11 cellular contexts compared by ENCODE assay signal in genomic region chr19:35458821-35459391, GRCh38. TPM values are rescaled to one million over a fixed set of nuclear protein-coding genes. Genes with fewer than 3 reads are reported as not detected.
DNase-seq lines count a peak whose midpoint lies in the region; ATAC-seq, FAIRE-seq and TF ChIP-seq lines count a peak whose summit lies in the region.
"Had no signal": no experiment of that assay in that cellular context is flagged by ENCODE, and none has a peak within 500 bp of the region (broad histone marks: within the 10 kb centered on the region; RNA-seq: fewer than 3 reads in every experiment).

No MANE protein-coding gene starts in this region.

- no peak for TF ChIP-seq CTCF in 22Rv1 (IDR thresholded peaks at IDR 0.05)
- TF ChIP-seq CTCF in Loucy (conservative IDR thresholded peaks at IDR 0.05; ENCODE audit: low read length) = no peak
- no peak for TF ChIP-seq CTCF in endothelial cell of umbilical vein (IDR thresholded peaks at IDR 0.05; ENCODE audit: extremely low read depth in 1 of 2, insufficient read depth in 1 of 2, low read depth in 1 of 2, low read length in 2 of 2)
- no peak for TF ChIP-seq CTCF in suprapubic skin (IDR thresholded peaks at IDR 0.05)

- dilution Hi-C loops in endothelial cell of umbilical vein (cut with MboI; ENCODE audit: extremely low pct_ligation_motif_present, low sequenced_read_pairs) = no loop called here

- no peaks in the 10 kb centered on the region for H3K9me2 ChIP-seq in Loucy (replicated peaks; ENCODE audit: low read depth, low read length)

- no TSS peak for BruUV-seq in endothelial cell of umbilical vein (replicated peaks; lab: Mats Ljungman, UMichigan)

- peak overlapping the region; percentile 12 for H3K9ac ChIP-seq in Loucy (ENCODE audit: low read depth, low read length, poor library complexity, severe bottlenecking)
- H3K9ac ChIP-seq in endothelial cell of umbilical vein (replicated peaks; ENCODE audit: extremely low read depth, insufficient read depth, low read length) = no peak overlapping the region

- no peak for TF ChIP-seq POLR2A in endothelial cell of umbilical vein (IDR thresholded peaks at IDR 0.05; ENCODE audit: low read depth, low read length)
- no peak for TF ChIP-seq POLR2A in suprapubic skin (IDR thresholded peaks at IDR 0.05)

- H2AFZ ChIP-seq in Loucy (ENCODE audit: low read length) = no peak overlapping the region
- H2AFZ ChIP-seq in endothelial cell of umbilical vein (ENCODE audit: low read depth, low read length) = no peak overlapping the region

- peaks cover 15% of the 10 kb centered on the region for H3F3A ChIP-seq in Loucy (ENCODE audit: low read depth)

- no peak overlapping the region for H3K4me3 ChIP-seq in Loucy (ENCODE audit: low read length, poor library complexity, severe bottlenecking)
- H3K4me3 ChIP-seq in endothelial cell of umbilical vein (replicated peaks in 1 of 3; ENCODE audit: insufficient read depth in 1 of 3, low read depth in 1 of 3, low read length in 3 of 3) = no peak overlapping the region
- no peak overlapping the region for H3K4me3 ChIP-seq in suprapubic skin
- H3K4me3 ChIP-seq: esophagus muscularis mucosa, MG63 had no signal

- TF ChIP-seq EP300 in suprapubic skin (IDR thresholded peaks at IDR 0.05) = no peak

- H4K20me1 ChIP-seq in Loucy (ENCODE audit: insufficient read depth, low read length, poor library complexity, severe bottlenecking) (no peaks in the 10 kb centered on the region), endothelial cell of umbilical vein (replicated peaks; ENCODE audit: control insufficient read depth, extremely low read depth, insufficient read depth, low read length) (no peaks in the 10 kb centered on the region)

- intact Hi-C loops in endothelial cell of umbilical vein (cut with micrococcal nuclease) = no loop called here

- H3K27ac ChIP-seq in 22Rv1 (peak overlapping the region; percentile 63), endothelial cell of umbilical vein (ENCODE audit: insufficient read depth, low read depth, low read length) (no peak overlapping the region), suprapubic skin (no peak overlapping the region)

- FAIRE-seq in endothelial cell of umbilical vein (lab: Jason Lieb, UNC) = no peak

- CTCF ChIA-PET in endothelial cell of umbilical vein (lab: Charles Lee) = no interaction called here

- H3K27me3 ChIP-seq in Loucy (ENCODE audit: insufficient read depth, low read length, poor library complexity, severe bottlenecking) = no peaks in the 10 kb centered on the region
- no peaks in the 10 kb centered on the region for H3K27me3 ChIP-seq in endothelial cell of umbilical vein (ENCODE audit: control insufficient read depth in 2 of 2, insufficient read depth in 2 of 2, low read length in 2 of 2)
- no peaks in the 10 kb centered on the region for H3K27me3 ChIP-seq in suprapubic skin
- H3K27me3 ChIP-seq: esophagus muscularis mucosa had no signal

- H3K4me2 ChIP-seq in Loucy (ENCODE audit: low read depth, low read length, poor library complexity, severe bottlenecking) (peak overlapping the region; percentile 1), endothelial cell of umbilical vein (ENCODE audit: insufficient read depth, low read length) (no peak overlapping the region)

- DNase-seq in endothelial cell of umbilical vein (ENCODE audit: low read depth, low spot score) (peak; percentile 22), inferior parietal cortex (ENCODE audit: extremely low spot score) (no peak), mesenteric fat pad (ENCODE audit: low spot score) (no peak), NCI-H1092 treated with DMSO at 0.1 percent for 48 hours (lab: John Stamatoyannopoulos, UW) (no peak), suprapubic skin (ENCODE audit: low spot score in 2 of 2) (no peak)
- DNase-seq: activated naive CD4-positive, alpha-beta T cell; MG63 had no signal

- H3K36me3 ChIP-seq in Loucy (ENCODE audit: insufficient read depth, low read length) (no peaks in the 10 kb centered on the region), endothelial cell of umbilical vein (ENCODE audit: control insufficient read depth in 2 of 2, extremely low read depth in 1 of 2, insufficient read depth in 2 of 2, low read length in 2 of 2) (no peaks in the 10 kb centered on the region), suprapubic skin (no peaks in the 10 kb centered on the region)
- H3K36me3 ChIP-seq: esophagus muscularis mucosa, MG63 had no signal

- H3K4me1 ChIP-seq in Loucy (ENCODE audit: insufficient read depth, low read length, poor library complexity, severe bottlenecking) = peaks cover 74% of the 10 kb centered on the region
- H3K4me1 ChIP-seq in endothelial cell of umbilical vein (ENCODE audit: control insufficient read depth, extremely low read depth, insufficient read depth, low read length) = no peaks in the 10 kb centered on the region
- H3K4me1 ChIP-seq in suprapubic skin = peaks cover 16% of the 10 kb centered on the region

- peak; percentile 47 for ATAC-seq in GM19438 (IDR thresholded peaks at IDR 0.05; ENCODE audit: low read depth, unreplicated experiment)

- no peaks in the 10 kb centered on the region for H3K9me1 ChIP-seq in endothelial cell of umbilical vein (replicated peaks; ENCODE audit: control insufficient read depth, extremely low read depth, insufficient read depth, low read length)

- no peaks in the 10 kb centered on the region for H3K79me2 ChIP-seq in Loucy (ENCODE audit: insufficient read depth, low read length)
- H3K79me2 ChIP-seq in endothelial cell of umbilical vein (ENCODE audit: control insufficient read depth, insufficient read depth, low read length) = no peaks in the 10 kb centered on the region

- WGBS in suprapubic skin = 52% methylated on average over 10 of the region's 10 CpGs

- POLR2A ChIA-PET in endothelial cell of umbilical vein (lab: Charles Lee) = no interaction called here

- H3K9me3 ChIP-seq in Loucy (ENCODE audit: insufficient read depth, low read depth, low read length) (no peaks in the 10 kb centered on the region), endothelial cell of umbilical vein (replicated peaks; ENCODE audit: control insufficient read depth, insufficient read depth, low read length) (no peaks in the 10 kb centered on the region), suprapubic skin (no peaks in the 10 kb centered on the region)
- H3K9me3 ChIP-seq: esophagus muscularis mucosa, MG63 had no signal

TF ChIP-seq in endothelial cell of umbilical vein, 7 proteins besides CTCF, POLR2A, EP300 and RAD21:
- TF ChIP-seq, protein P1, sequence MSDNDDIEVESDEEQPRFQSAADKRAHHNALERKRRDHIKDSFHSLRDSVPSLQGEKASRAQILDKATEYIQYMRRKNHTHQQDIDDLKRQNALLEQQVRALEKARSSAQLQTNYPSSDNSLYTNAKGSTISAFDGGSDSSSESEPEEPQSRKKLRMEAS (IDR thresholded peaks at IDR 0.05; ENCODE audit: insufficient read depth, insufficient read length) = no peak
- TF ChIP-seq MYC (IDR thresholded peaks at IDR 0.05; ENCODE audit: low read depth, low read length) (no peak), GATA2 (IDR thresholded peaks at IDR 0.05; ENCODE audit: insufficient read depth, insufficient read length, low read depth, low read length) (no peak), FOS (IDR thresholded peaks at IDR 0.05; ENCODE audit: borderline replicate concordance, insufficient read depth, low read length) (no peak), POLR2AphosphoS5 (IDR thresholded peaks at IDR 0.05; ENCODE audit: insufficient read depth, low read depth, low read length) (no peak), EZH2 (IDR thresholded peaks at IDR 0.05; ENCODE audit: borderline replicate concordance, low read depth, low read length, severe bottlenecking) (no peak), JUN (IDR thresholded peaks at IDR 0.05; ENCODE audit: borderline replicate concordance, insufficient read depth, insufficient read length, low read depth) (no peak)
TF ChIP-seq in endothelial cell of umbilical vein: peak in this region for 0.

RNA-seq across cellular contexts. Expression of gene FFAR2, which starts 10.8 kb away (rescaled TPM):
- total RNA-seq in endothelial cell of umbilical vein (not detected in 2 replicates), mesenteric fat pad (2.4 TPM), suprapubic skin (under 1 TPM in 3 of 4 donors, not detected in 1; 0.29 to 0.64 (median 0.30) TPM)
- polyA plus RNA-seq in endothelial cell of umbilical vein = not detected in 2 replicates
- not detected in 2 replicates for polyA plus RNA-seq in endothelial cell of umbilical vein (2011; cell fraction: cytosol; rRNA removed)
- not detected in 2 replicates for polyA plus RNA-seq in endothelial cell of umbilical vein (2011; cell fraction: nucleus; rRNA removed)
- not detected in 2 replicates for polyA plus RNA-seq in endothelial cell of umbilical vein (2012)
- polyA minus RNA-seq in endothelial cell of umbilical vein = not detected in 2 replicates
- not detected for polyA minus RNA-seq in endothelial cell of umbilical vein (2011; cell fraction: cytosol; rRNA and poly(A)+ RNA removed)
- not detected in 2 replicates for polyA minus RNA-seq in endothelial cell of umbilical vein (2011; cell fraction: nucleus; rRNA and poly(A)+ RNA removed)

RNA-seq across cellular contexts. Expression of gene KRTDAP, which starts 31.4 kb away (rescaled TPM):
- total RNA-seq in endothelial cell of umbilical vein (not detected in 2 replicates), mesenteric fat pad (not detected), suprapubic skin (over 10,000 TPM in 2 of 4 donors, 1,000 to 10,000 TPM in 2; 1,056 to 12,237 (median 8,197) TPM)
- polyA plus RNA-seq in endothelial cell of umbilical vein = not detected in 2 replicates
- polyA plus RNA-seq in endothelial cell of umbilical vein (2011; cell fraction: cytosol; rRNA removed) = not detected in 2 replicates
- polyA plus RNA-seq in endothelial cell of umbilical vein (2011; cell fraction: nucleus; rRNA removed) = not detected in 2 replicates
- polyA plus RNA-seq in endothelial cell of umbilical vein (2012) = not detected in 2 replicates
- not detected in 2 replicates for polyA minus RNA-seq in endothelial cell of umbilical vein
- polyA minus RNA-seq in endothelial cell of umbilical vein (2011; cell fraction: cytosol; rRNA and poly(A)+ RNA removed) = not detected
- polyA minus RNA-seq in endothelial cell of umbilical vein (2011; cell fraction: nucleus; rRNA and poly(A)+ RNA removed) = not detected in 2 replicates
- total RNA-seq: esophagus muscularis mucosa had no signal

RNA-seq across cellular contexts. Expression of gene DMKN, which starts 54.5 kb away (rescaled TPM):
- total RNA-seq in endothelial cell of umbilical vein = not detected in 2 replicates
- not detected in 2 replicates for polyA plus RNA-seq in endothelial cell of umbilical vein
- not detected in 2 replicates for polyA plus RNA-seq in endothelial cell of umbilical vein (2011; cell fraction: cytosol; rRNA removed)
- not detected in 2 replicates for polyA plus RNA-seq in endothelial cell of umbilical vein (2011; cell fraction: nucleus; rRNA removed)
- not detected in 2 replicates for polyA plus RNA-seq in endothelial cell of umbilical vein (2012)
- not detected in 2 replicates for polyA minus RNA-seq in endothelial cell of umbilical vein
- 17.7 TPM for polyA minus RNA-seq in endothelial cell of umbilical vein (2011; cell fraction: cytosol; rRNA and poly(A)+ RNA removed)
- polyA minus RNA-seq in endothelial cell of umbilical vein (2011; cell fraction: nucleus; rRNA and poly(A)+ RNA removed) = not detected in 2 replicates
- 3.1 TPM for total RNA-seq in mesenteric fat pad
- total RNA-seq in suprapubic skin = 1,000 to 10,000 TPM; 2,237 to 6,229 (median 5,437) TPM

Comparison
In these comparisons a context has a peak if more than half of its experiments do, and no peak if none do; other contexts are left out.
1. RNA of gene KRTDAP, which starts 31.4 kb away (total RNA-seq): 1,056 to 12,237 TPM in suprapubic skin; not detected in endothelial cell of umbilical vein and not detected in mesenteric fat pad (single experiment); every median in the first group is over 1,000 times any median in the second.
2. RNA of gene DMKN, which starts 54.5 kb away (total RNA-seq): 2,237 to 6,229 TPM in suprapubic skin; 3.1 TPM in mesenteric fat pad (single experiment) and not detected in endothelial cell of umbilical vein; every median in the first group is over 100 times any median in the second.